In genomic region chr20:2835331-2835796, GRCh38 we compare ENCODE assay signal across 19 cellular contexts. TPM values are rescaled to one million over a fixed set of nuclear protein-coding genes. Genes with fewer than 3 reads are reported as not detected.
DNase-seq lines count a peak whose midpoint lies in the region; ATAC-seq, FAIRE-seq and TF ChIP-seq lines count a peak whose summit lies in the region.
"Had no signal": no experiment of that assay in that cellular context is flagged by ENCODE, and none has a peak within 500 bp of the region (broad histone marks: within the 10 kb centered on the region; RNA-seq: fewer than 3 reads in every experiment).

No MANE protein-coding gene starts in this region.

- H4K20me1 ChIP-seq in endothelial cell of umbilical vein (replicated peaks; ENCODE audit: control insufficient read depth, extremely low read depth, insufficient read depth, low read length) (no peaks in the 10 kb centered on the region), PC-9 (ENCODE audit: insufficient read depth) (no peaks in the 10 kb centered on the region)
- H4K20me1 ChIP-seq: BLaER1 had no signal

- no peak overlapping the region for H3K27ac ChIP-seq in endothelial cell of umbilical vein (ENCODE audit: insufficient read depth, low read depth, low read length)
- no peak overlapping the region for H3K27ac ChIP-seq in PC-9
- H3K27ac ChIP-seq: BLaER1 had no signal

- H2AFZ ChIP-seq in endothelial cell of umbilical vein (ENCODE audit: low read depth, low read length) = no peak overlapping the region
- H2AFZ ChIP-seq in PC-9 = no peak overlapping the region

- H3K9me3 ChIP-seq in endothelial cell of umbilical vein (replicated peaks; ENCODE audit: control insufficient read depth, insufficient read depth, low read length) (no peaks in the 10 kb centered on the region), PC-9 (ENCODE audit: insufficient read depth, low read depth) (no peaks in the 10 kb centered on the region)
- H3K9me3 ChIP-seq: BLaER1 had no signal

- H3K4me1 Mint-ChIP-seq in Calu3 (ENCODE audit: low read depth, unreplicated experiment) = peaks cover 8% of the 10 kb centered on the region

- H3K27ac Mint-ChIP-seq in Calu3 (ENCODE audit: unreplicated experiment) = no peak overlapping the region
- H3K27ac Mint-ChIP-seq: H9 had no signal

- TF ChIP-seq CTCF in Calu3 (IDR thresholded peaks at IDR 0.05; ENCODE audit: unreplicated experiment) (no peak), endothelial cell of umbilical vein (IDR thresholded peaks at IDR 0.05; ENCODE audit: extremely low read depth in 1 of 2, insufficient read depth in 1 of 2, low read depth in 1 of 2, low read length in 2 of 2) (no peak), PC-9 (conservative IDR thresholded peaks at IDR 0.05) (no peak)

- H3K27me3 ChIP-seq in endothelial cell of umbilical vein (ENCODE audit: control insufficient read depth in 2 of 2, insufficient read depth in 2 of 2, low read length in 2 of 2) = no peaks in the 10 kb centered on the region
- no peaks in the 10 kb centered on the region for H3K27me3 ChIP-seq in PC-9 (ENCODE audit: insufficient read depth, low read depth)
- H3K27me3 ChIP-seq: BLaER1 had no signal

- no peaks in the 10 kb centered on the region for H3K9me1 ChIP-seq in endothelial cell of umbilical vein (replicated peaks; ENCODE audit: control insufficient read depth, extremely low read depth, insufficient read depth, low read length)

- no peaks in the 10 kb centered on the region for H3K9me3 Mint-ChIP-seq in Calu3 (ENCODE audit: low read depth, unreplicated experiment)
- H3K9me3 Mint-ChIP-seq: CD14-positive monocyte had no signal

- H3K36me3 ChIP-seq in endothelial cell of umbilical vein (ENCODE audit: control insufficient read depth in 2 of 2, extremely low read depth in 1 of 2, insufficient read depth in 2 of 2, low read length in 2 of 2) (peaks cover 0 to 2% of the 10 kb centered on the region in 2 experiments), PC-9 (ENCODE audit: low read depth) (no peaks in the 10 kb centered on the region)

- peaks cover 23% of the 10 kb centered on the region for H3K36me3 Mint-ChIP-seq in Calu3 (ENCODE audit: insufficient read depth, unreplicated experiment)

- no peaks in the 10 kb centered on the region for H3K9me2 ChIP-seq in PC-9 (ENCODE audit: insufficient read depth)

- H3K4me3 ChIP-seq in endothelial cell of umbilical vein (replicated peaks in 1 of 3; ENCODE audit: insufficient read depth in 1 of 3, low read depth in 1 of 3, low read length in 3 of 3) = no peak overlapping the region
- no peak overlapping the region for H3K4me3 ChIP-seq in PC-9
- H3K4me3 ChIP-seq: BLaER1, GM12878 had no signal

- no peak overlapping the region for H3K4me3 Mint-ChIP-seq in Calu3 (ENCODE audit: low read depth, unreplicated experiment)
- H3K4me3 Mint-ChIP-seq: CD14-positive monocyte; CD4-positive, alpha-beta memory T cell; H9 had no signal

- H3K27me3 Mint-ChIP-seq in Calu3 (ENCODE audit: unreplicated experiment) = no peaks in the 10 kb centered on the region
- H3K27me3 Mint-ChIP-seq: CD4-positive, alpha-beta memory T cell had no signal

- H3F3A ChIP-seq in PC-9 (ENCODE audit: insufficient read depth, low read depth) = peaks cover 10% of the 10 kb centered on the region

- intact Hi-C loops in Calu3 (cut with micrococcal nuclease; ENCODE audit: unreplicated experiment) = no loop called here
- intact Hi-C loops in endothelial cell of umbilical vein (cut with micrococcal nuclease) = no loop called here
- intact Hi-C loops in PC-9 (cut with micrococcal nuclease; ENCODE audit: unreplicated experiment) = no loop called here

- ATAC-seq in HG02981 (IDR thresholded peaks at IDR 0.05; ENCODE audit: unreplicated experiment) = no peak
- ATAC-seq: GM12878 had no signal

- no peak overlapping the region for H3K9ac ChIP-seq in endothelial cell of umbilical vein (replicated peaks; ENCODE audit: extremely low read depth, insufficient read depth, low read length)
- H3K9ac ChIP-seq: BLaER1 had no signal

- POLR2A ChIA-PET in endothelial cell of umbilical vein (lab: Charles Lee) = no interaction called here
- POLR2A ChIA-PET in PC-9 (lab: Charles Lee; ENCODE audit: unreplicated experiment) = no interaction called here

- peak; percentile 39 for DNase-seq in activated effector memory CD4-positive, alpha-beta T cell treated with anti-CD3 and anti-CD28 coated beads, Interleukin-2, amount 50 U/mL, for 16 hours
- DNase-seq in activated effector memory CD4-positive, alpha-beta T cell treated with Interleukin-2 at 50 U/mL for 16 hours = no peak
- no peak for DNase-seq in Calu3
- no peak for DNase-seq in endothelial cell of umbilical vein (ENCODE audit: low read depth, low spot score)
- DNase-seq in stimulated activated CD8-positive, alpha-beta memory T cell treated with anti-CD3 and anti-CD28 coated beads, Interleukin-4, amount 100 ng/mL, for 48 hours = peak; percentile 1
- no peak for DNase-seq in PC-9
- DNase-seq: 8988T; CD4-positive, alpha-beta memory T cell; DND-41; EL; GOT3; H9 had no signal

- no peaks in the 10 kb centered on the region for H3K79me2 ChIP-seq in endothelial cell of umbilical vein (ENCODE audit: control insufficient read depth, insufficient read depth, low read length)
- peaks cover 12% of the 10 kb centered on the region for H3K79me2 ChIP-seq in PC-9 (ENCODE audit: low read depth)

- FAIRE-seq in endothelial cell of umbilical vein (lab: Jason Lieb, UNC) = no peak
- FAIRE-seq: GM12878 had no signal

- dilution Hi-C loops in endothelial cell of umbilical vein (cut with MboI; ENCODE audit: extremely low pct_ligation_motif_present, low sequenced_read_pairs) = no loop called here

- TSS peak; percentile 1 for BruUV-seq in Calu3 (replicated peaks; lab: Mats Ljungman, UMichigan)
- BruUV-seq in endothelial cell of umbilical vein (replicated peaks; lab: Mats Ljungman, UMichigan) = TSS peak; percentile 6
- BruUV-seq in PC-9 (replicated peaks; lab: Mats Ljungman, UMichigan) = no TSS peak

- no peak overlapping the region for H3K4me2 ChIP-seq in endothelial cell of umbilical vein (ENCODE audit: insufficient read depth, low read length)
- H3K4me2 ChIP-seq in PC-9 = no peak overlapping the region
- H3K4me2 ChIP-seq: BLaER1 had no signal

- CTCF ChIA-PET in Calu3 (lab: Charles Lee) = no interaction called here
- CTCF ChIA-PET in endothelial cell of umbilical vein (lab: Charles Lee) = no interaction called here
- CTCF ChIA-PET in PC-9 (lab: Charles Lee) = no interaction called here

- TF ChIP-seq POLR2A in endothelial cell of umbilical vein (IDR thresholded peaks at IDR 0.05; ENCODE audit: low read depth, low read length) = no peak

- H3K4me1 ChIP-seq in endothelial cell of umbilical vein (ENCODE audit: control insufficient read depth, extremely low read depth, insufficient read depth, low read length) (peaks cover 6% of the 10 kb centered on the region), PC-9 (replicated peaks; ENCODE audit: insufficient read depth) (peaks cover 22% of the 10 kb centered on the region)

RNA-seq across cellular contexts. Expression of gene PCED1A, which starts 5.1 kb away (rescaled TPM):
- total RNA-seq in Calu3 (2022) = 26.9 and 27.1 TPM in 2 replicates
- total RNA-seq in endothelial cell of umbilical vein = 18.7 and 20.1 TPM in 2 replicates
- 32.0 and 37.6 TPM in 2 replicates for polyA plus RNA-seq in endothelial cell of umbilical vein
- polyA plus RNA-seq in endothelial cell of umbilical vein (2011; cell fraction: cytosol; rRNA removed) = 8.2 and 14.7 TPM in 2 replicates
- polyA plus RNA-seq in endothelial cell of umbilical vein (2011; cell fraction: nucleus; rRNA removed) = 118 and 123 TPM in 2 replicates
- polyA plus RNA-seq in endothelial cell of umbilical vein (2012) = 15.9 and 25.5 TPM in 2 replicates
- polyA minus RNA-seq in endothelial cell of umbilical vein = 5.6 and 10.1 TPM in 2 replicates
- polyA minus RNA-seq in endothelial cell of umbilical vein (2011; cell fraction: cytosol; rRNA and poly(A)+ RNA removed) = 7.9 TPM
- 12.5 and 14.5 TPM in 2 replicates for polyA minus RNA-seq in endothelial cell of umbilical vein (2011; cell fraction: nucleus; rRNA and poly(A)+ RNA removed)
- 47.9 and 60.1 TPM in 2 replicates for total RNA-seq in PC-9 (2021)

RNA-seq across cellular contexts. Expression of gene VPS16, which starts 5.2 kb away (rescaled TPM):
- total RNA-seq in Calu3 (2022) (22.2 and 25.9 TPM in 2 replicates), endothelial cell of umbilical vein (35.8 and 42.3 TPM in 2 replicates), PC-9 (2021) (21.5 and 31.9 TPM in 2 replicates)
- polyA plus RNA-seq in endothelial cell of umbilical vein = 37.6 and 37.8 TPM in 2 replicates
- 28.7 and 30.0 TPM in 2 replicates for polyA plus RNA-seq in endothelial cell of umbilical vein (2011; cell fraction: cytosol; rRNA removed)
- 188 and 207 TPM in 2 replicates for polyA plus RNA-seq in endothelial cell of umbilical vein (2011; cell fraction: nucleus; rRNA removed)
- polyA plus RNA-seq in endothelial cell of umbilical vein (2012) = 32.0 and 42.4 TPM in 2 replicates
- 37.3 and 42.6 TPM in 2 replicates for polyA minus RNA-seq in endothelial cell of umbilical vein
- 12.2 TPM for polyA minus RNA-seq in endothelial cell of umbilical vein (2011; cell fraction: cytosol; rRNA and poly(A)+ RNA removed)
- polyA minus RNA-seq in endothelial cell of umbilical vein (2011; cell fraction: nucleus; rRNA and poly(A)+ RNA removed) = 27.5 and 28.1 TPM in 2 replicates

RNA-seq across cellular contexts. Expression of gene TMEM239, which starts 19.2 kb away (rescaled TPM):
- total RNA-seq in Calu3 (2022) (not detected in 2 replicates), endothelial cell of umbilical vein (not detected in 2 replicates), PC-9 (2021) (not detected in 2 replicates)
- not detected in 2 replicates for polyA plus RNA-seq in endothelial cell of umbilical vein
- not detected in 2 replicates for polyA plus RNA-seq in endothelial cell of umbilical vein (2011; cell fraction: cytosol; rRNA removed)
- polyA plus RNA-seq in endothelial cell of umbilical vein (2011; cell fraction: nucleus; rRNA removed) = not detected in 2 replicates
- polyA plus RNA-seq in endothelial cell of umbilical vein (2012) = not detected in 2 replicates
- not detected in 2 replicates for polyA minus RNA-seq in endothelial cell of umbilical vein
- not detected for polyA minus RNA-seq in endothelial cell of umbilical vein (2011; cell fraction: cytosol; rRNA and poly(A)+ RNA removed)
- polyA minus RNA-seq in endothelial cell of umbilical vein (2011; cell fraction: nucleus; rRNA and poly(A)+ RNA removed) = not detected in 2 replicates
- total RNA-seq: A673; CD4-positive, alpha-beta memory T cell; G401; GM12878; H9 had no signal
- polyA plus RNA-seq: AG04450; CD14-positive monocyte; CD4-positive, alpha-beta memory T cell; GM12878 had no signal

RNA-seq across cellular contexts. Expression of gene C20orf141, which starts 20.6 kb away (rescaled TPM):
- total RNA-seq in Calu3 (2022) = not detected in 2 replicates
- total RNA-seq in endothelial cell of umbilical vein = not detected in 2 replicates
- not detected in 2 replicates for polyA plus RNA-seq in endothelial cell of umbilical vein
- polyA plus RNA-seq in endothelial cell of umbilical vein (2011; cell fraction: cytosol; rRNA removed) = not detected in 2 replicates
- polyA plus RNA-seq in endothelial cell of umbilical vein (2011; cell fraction: nucleus; rRNA removed) = not detected in 2 replicates
- not detected in 2 replicates for polyA plus RNA-seq in endothelial cell of umbilical vein (2012)
- polyA minus RNA-seq in endothelial cell of umbilical vein = not detected in 2 replicates
- not detected for polyA minus RNA-seq in endothelial cell of umbilical vein (2011; cell fraction: cytosol; rRNA and poly(A)+ RNA removed)
- polyA minus RNA-seq in endothelial cell of umbilical vein (2011; cell fraction: nucleus; rRNA and poly(A)+ RNA removed) = not detected in 2 replicates
- total RNA-seq in PC-9 (2021) = not detected in 2 replicates
- total RNA-seq: A673; CD4-positive, alpha-beta memory T cell; G401; GM12878; H9 had no signal
- polyA plus RNA-seq: AG04450; CD14-positive monocyte; CD4-positive, alpha-beta memory T cell; GM12878 had no signal

RNA-seq across cellular contexts. Expression of gene CPXM1, which starts 34.9 kb away (rescaled TPM):
- total RNA-seq in Calu3 (2022) = 0.14 and 0.29 TPM in 2 replicates
- total RNA-seq in endothelial cell of umbilical vein = 9.3 and 20.3 TPM in 2 replicates
- 18.9 and 21.3 TPM in 2 replicates for polyA plus RNA-seq in endothelial cell of umbilical vein
- 9.4 and 13.5 TPM in 2 replicates for polyA plus RNA-seq in endothelial cell of umbilical vein (2011; cell fraction: cytosol; rRNA removed)
- polyA plus RNA-seq in endothelial cell of umbilical vein (2011; cell fraction: nucleus; rRNA removed) = 28.8 and 35.4 TPM in 2 replicates
- 9.6 and 26.4 TPM in 2 replicates for polyA plus RNA-seq in endothelial cell of umbilical vein (2012)
- polyA minus RNA-seq in endothelial cell of umbilical vein = 7.7 and 9.8 TPM in 2 replicates
- polyA minus RNA-seq in endothelial cell of umbilical vein (2011; cell fraction: cytosol; rRNA and poly(A)+ RNA removed) = not detected
- 3.2 and 5.4 TPM in 2 replicates for polyA minus RNA-seq in endothelial cell of umbilical vein (2011; cell fraction: nucleus; rRNA and poly(A)+ RNA removed)
- total RNA-seq in PC-9 (2021) = not detected in 2 replicates
- total RNA-seq: CD4-positive, alpha-beta memory T cell had no signal
- polyA plus RNA-seq: CD14-positive monocyte; CD4-positive, alpha-beta memory T cell had no signal

Comparison
In these comparisons a context has a peak if more than half of its experiments do, and no peak if none do; other contexts are left out.
1. DNase-seq: peak in activated effector memory CD4-positive, alpha-beta T cell treated with anti-CD3 and anti-CD28 coated beads, Interleukin-2, amount 50 U/mL, for 16 hours (single experiment) and stimulated activated CD8-positive, alpha-beta memory T cell treated with anti-CD3 and anti-CD28 coated beads, Interleukin-4, amount 100 ng/mL, for 48 hours (single experiment); none in activated effector memory CD4-positive, alpha-beta T cell treated with Interleukin-2 at 50 U/mL for 16 hours (single experiment), Calu3 (single experiment), endothelial cell of umbilical vein (single experiment) and PC-9 (0 of 2).